1 cellular context compared by ENCODE assay signal in genomic region chr20:19888269-19888669, GRCh38.
TF ChIP-seq lines count a peak whose summit lies in the region.

No MANE protein-coding gene starts in this region.

TF ChIP-seq in HepG2, 621 proteins besides CTCF, POLR2A, EP300 and RAD21 (continued from another document):
- TF ChIP-seq, protein P1, sequence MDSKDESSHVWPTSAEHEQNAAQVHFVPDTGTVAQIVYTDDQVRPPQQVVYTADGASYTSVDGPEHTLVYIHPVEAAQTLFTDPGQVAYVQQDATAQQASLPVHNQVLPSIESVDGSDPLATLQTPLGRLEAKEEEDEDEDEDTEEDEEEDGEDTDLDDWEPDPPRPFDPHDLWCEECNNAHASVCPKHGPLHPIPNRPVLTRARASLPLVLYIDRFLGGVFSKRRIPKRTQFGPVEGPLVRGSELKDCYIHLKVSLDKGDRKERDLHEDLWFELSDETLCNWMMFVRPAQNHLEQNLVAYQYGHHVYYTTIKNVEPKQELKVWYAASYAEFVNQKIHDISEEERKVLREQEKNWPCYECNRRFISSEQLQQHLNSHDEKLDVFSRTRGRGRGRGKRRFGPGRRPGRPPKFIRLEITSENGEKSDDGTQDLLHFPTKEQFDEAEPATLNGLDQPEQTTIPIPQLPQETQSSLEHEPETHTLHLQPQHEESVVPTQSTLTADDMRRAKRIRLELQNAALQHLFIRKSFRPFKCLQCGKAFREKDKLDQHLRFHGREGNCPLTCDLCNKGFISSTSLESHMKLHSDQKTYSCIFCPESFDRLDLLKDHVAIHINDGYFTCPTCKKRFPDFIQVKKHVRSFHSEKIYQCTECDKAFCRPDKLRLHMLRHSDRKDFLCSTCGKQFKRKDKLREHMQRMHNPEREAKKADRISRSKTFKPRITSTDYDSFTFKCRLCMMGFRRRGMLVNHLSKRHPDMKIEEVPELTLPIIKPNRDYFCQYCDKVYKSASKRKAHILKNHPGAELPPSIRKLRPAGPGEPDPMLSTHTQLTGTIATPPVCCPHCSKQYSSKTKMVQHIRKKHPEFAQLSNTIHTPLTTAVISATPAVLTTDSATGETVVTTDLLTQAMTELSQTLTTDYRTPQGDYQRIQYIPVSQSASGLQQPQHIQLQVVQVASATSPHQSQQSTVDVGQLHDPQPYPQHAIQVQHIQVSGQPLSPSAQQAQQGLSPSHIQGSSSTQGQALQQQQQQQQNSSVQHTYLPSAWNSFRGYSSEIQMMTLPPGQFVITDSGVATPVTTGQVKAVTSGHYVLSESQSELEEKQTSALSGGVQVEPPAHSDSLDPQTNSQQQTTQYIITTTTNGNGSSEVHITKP (CRISPR knock-in tag; IDR thresholded peaks at IDR 0.05; ENCODE audit: low read depth) = peak; percentile 64; the same call in 1 of the 2 replicates
- TF ChIP-seq ZNF569 (CRISPR knock-in tag; IDR thresholded peaks at IDR 0.05; ENCODE audit: borderline replicate concordance) (no peak), RNF2 (conservative IDR thresholded peaks at IDR 0.05; ENCODE audit: low read depth) (no peak)
